In the genomic region with DNA sequence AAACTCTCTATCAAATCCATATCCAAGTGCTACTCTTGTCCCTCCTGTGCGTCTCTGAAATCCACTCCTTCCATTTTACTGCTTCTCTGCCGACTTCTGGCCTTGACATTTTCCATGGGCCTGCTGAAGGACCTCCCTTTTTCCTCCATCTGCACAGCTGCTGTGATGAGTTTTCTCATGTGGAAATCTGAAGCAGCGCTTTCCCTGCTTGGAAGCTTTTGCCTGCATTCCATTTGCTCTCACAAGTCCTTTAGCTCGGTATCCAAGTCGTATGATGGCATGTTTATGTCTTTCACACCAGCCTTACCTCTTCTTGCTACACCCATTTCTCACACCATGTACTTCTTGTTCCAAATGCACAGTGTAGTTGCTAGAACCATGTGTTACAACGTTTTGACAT, we compare ENCODE assay signal across 29 cellular contexts.
"Had no signal": no experiment of that assay in that cellular context is flagged by ENCODE, and none has a peak within 500 bp of the region (broad histone marks: within the 10 kb centered on the region; RNA-seq: fewer than 3 reads in every experiment).

No MANE protein-coding gene starts in this region.

- H3K36me3 ChIP-seq: ascending aorta had no signal

- H3K27ac ChIP-seq: ascending aorta, VCaP had no signal

- H3K27me3 ChIP-seq: ascending aorta had no signal

- H3K4me3 ChIP-seq: ascending aorta had no signal

- FAIRE-seq: bronchial epithelial cell, TTC549 had no signal

- H3K9me3 ChIP-seq: ascending aorta had no signal

- H3K4me1 ChIP-seq: ascending aorta had no signal

- ATAC-seq: activated CD4-positive, alpha-beta T cell treated with anti-CD3 and anti-CD28 coated beads for 36 hours; activated CD8-positive, alpha-beta memory T cell treated with anti-CD3 and anti-CD28 coated beads, Interleukin-2, amount 10 ng/mL, durations not matched to agents 7 days and 5 days; activated CD8-positive, alpha-beta T cell treated with anti-CD3 and anti-CD28 coated beads, Interleukin-2, amount 10 ng/mL, durations not matched to agents 7 days and 5 days; activated naive CD8-positive, alpha-beta T cell treated with anti-CD3 and anti-CD28 coated beads, Interleukin-2, amount 50 U/mL, for 24 hours had no signal

- DNase-seq: activated B cell treated with CpG ODN at 0.5 μM for 24 hours; activated CD4-positive, alpha-beta memory T cell treated with anti-CD3 and anti-CD28 coated beads, Interleukin-2, amount 10 ng/mL, durations not matched to agents 7 days and 5 days; activated CD4-positive, alpha-beta T cell treated with anti-CD3 and anti-CD28 coated beads for 36 hours; activated CD4-positive, alpha-beta T cell treated with anti-CD3 and anti-CD28 coated beads for 48 hours; activated CD4-positive, alpha-beta T cell treated with anti-CD3 and anti-CD28 coated beads, Interleukin-2, amount 10 ng/mL, durations not matched to agents 7 days and 5 days; activated CD4-positive, alpha-beta T cell treated with anti-CD3 and anti-CD28 coated beads, Interleukin-2, amount 50 U/mL, for 48 hours; activated CD4-positive, CD25-positive, alpha-beta regulatory T cell treated with anti-CD3 and anti-CD28 coated beads, Interleukin-2, amount 50 U/mL, for 72 hours; activated CD8-positive, alpha-beta memory T cell treated with anti-CD3 and anti-CD28 coated beads for 24 hours; activated CD8-positive, alpha-beta memory T cell treated with anti-CD3 and anti-CD28 coated beads, Interleukin-2, amount 10 ng/mL, durations not matched to agents 7 days and 5 days; activated CD8-positive, alpha-beta memory T cell treated with anti-CD3 and anti-CD28 coated beads, Interleukin-2, amount 50 U/mL, for 48 hours; activated CD8-positive, alpha-beta T cell treated with anti-CD3 and anti-CD28 coated beads, Interleukin-2, amount 10 ng/mL, durations not matched to agents 7 days and 5 days; activated effector memory CD4-positive, alpha-beta T cell treated with Interleukin-2 at 50 U/mL for 16 hours; activated gamma-delta T cell; activated naive CD4-positive, alpha-beta T cell treated with anti-CD3 and anti-CD28 coated beads, Interleukin-2, amount 10 ng/mL, durations not matched to agents 7 days and 5 days; activated naive CD4-positive, alpha-beta T cell treated with Interleukin-2 at 50 U/mL for 16 hours; activated naive CD8-positive, alpha-beta T cell treated with anti-CD3 and anti-CD28 coated beads, Interleukin-2, amount 10 ng/mL, durations not matched to agents 7 days and 5 days; activated naive CD8-positive, alpha-beta T cell treated with anti-CD3 and anti-CD28 coated beads, Interleukin-2, amount 50 U/mL, for 24 hours; activated T-cell treated with anti-CD3 and anti-CD28 coated beads, Interleukin-2, amount 50 U/mL, for 24 hours; activated T-cell treated with anti-CD3 and anti-CD28 coated beads, Interleukin-2, amount 50 U/mL, for 48 hours; amygdala; anterior cingulate cortex; central memory CD4-positive, alpha-beta T cell; T-helper 1 cell; T-helper 2 cell; T-helper 9 cell had no signal
